Comparison of ENCODE assay signal across 20 cellular contexts in genomic region chr5:8417316-8418048, GRCh38.
"Had no signal": no experiment of that assay in that cellular context is flagged by ENCODE, and none has a peak within 500 bp of the region (broad histone marks: within the 10 kb centered on the region; RNA-seq: fewer than 3 reads in every experiment).

No MANE protein-coding gene starts in this region.

- DNase-seq: activated B cell treated with CpG ODN at 0.5 μM for 24 hours; activated CD4-positive, alpha-beta memory T cell treated with anti-CD3 and anti-CD28 coated beads for 36 hours; activated CD4-positive, alpha-beta T cell treated with anti-CD3 and anti-CD28 coated beads for 36 hours; activated CD8-positive, alpha-beta memory T cell treated with anti-CD3 and anti-CD28 coated beads, Interleukin-2, amount 10 ng/mL, durations not matched to agents 7 days and 5 days; activated effector memory CD4-positive, alpha-beta T cell treated with anti-CD3 and anti-CD28 coated beads, Interleukin-2, amount 50 U/mL, for 16 hours; activated naive CD4-positive, alpha-beta T cell treated with anti-CD3 and anti-CD28 coated beads, Interleukin-2, amount 10 ng/mL, durations not matched to agents 7 days and 5 days; activated T-cell treated with anti-CD3 and anti-CD28 coated beads for 4 hours; amygdala; cortex of kidney; erythroblast; kidney; spleen; stimulated activated CD4-positive, alpha-beta T cell treated with anti-CD3 and anti-CD28 coated beads, Interleukin-4, amount 100 ng/mL, for 1 hour; stimulated activated naive CD4-positive, alpha-beta T cell treated with Interleukin-2 at 50 U/mL for 16 hours; T-helper 9 cell; upper lobe of left lung had no signal

- H3K4me1 ChIP-seq: foreskin keratinocyte, spleen, upper lobe of left lung had no signal

- H3K9me3 ChIP-seq: spleen, thoracic aorta, upper lobe of left lung had no signal

- H3K27me3 Mint-ChIP-seq: activated B cell treated with CpG ODN at 0.5 μM for 24 hours; activated CD4-positive, alpha-beta memory T cell treated with anti-CD3 and anti-CD28 coated beads for 36 hours; activated CD8-positive, alpha-beta memory T cell treated with anti-CD3 and anti-CD28 coated beads, Interleukin-2, amount 10 ng/mL, durations not matched to agents 7 days and 5 days; activated naive CD4-positive, alpha-beta T cell treated with anti-CD3 and anti-CD28 coated beads, Interleukin-2, amount 10 ng/mL, durations not matched to agents 7 days and 5 days had no signal

- H3K27ac Mint-ChIP-seq: activated B cell treated with CpG ODN at 0.5 μM for 24 hours; activated CD4-positive, alpha-beta memory T cell treated with anti-CD3 and anti-CD28 coated beads for 36 hours; activated CD4-positive, alpha-beta T cell treated with anti-CD3 and anti-CD28 coated beads for 36 hours; activated CD8-positive, alpha-beta memory T cell treated with anti-CD3 and anti-CD28 coated beads, Interleukin-2, amount 10 ng/mL, durations not matched to agents 7 days and 5 days; activated naive CD4-positive, alpha-beta T cell treated with anti-CD3 and anti-CD28 coated beads, Interleukin-2, amount 10 ng/mL, durations not matched to agents 7 days and 5 days; nephron had no signal

- H3K27me3 ChIP-seq: foreskin keratinocyte, spleen, upper lobe of left lung had no signal

- ATAC-seq: activated CD4-positive, alpha-beta T cell treated with anti-CD3 and anti-CD28 coated beads for 36 hours; activated CD8-positive, alpha-beta memory T cell treated with anti-CD3 and anti-CD28 coated beads, Interleukin-2, amount 10 ng/mL, durations not matched to agents 7 days and 5 days; foreskin keratinocyte; left lobe of liver had no signal

- H3K36me3 Mint-ChIP-seq: activated CD4-positive, alpha-beta memory T cell treated with anti-CD3 and anti-CD28 coated beads for 36 hours; activated CD8-positive, alpha-beta memory T cell treated with anti-CD3 and anti-CD28 coated beads, Interleukin-2, amount 10 ng/mL, durations not matched to agents 7 days and 5 days; activated naive CD4-positive, alpha-beta T cell treated with anti-CD3 and anti-CD28 coated beads, Interleukin-2, amount 10 ng/mL, durations not matched to agents 7 days and 5 days had no signal

- H3K4me3 Mint-ChIP-seq: activated B cell treated with CpG ODN at 0.5 μM for 24 hours; activated CD4-positive, alpha-beta memory T cell treated with anti-CD3 and anti-CD28 coated beads for 36 hours; activated CD4-positive, alpha-beta T cell treated with anti-CD3 and anti-CD28 coated beads for 36 hours; activated CD8-positive, alpha-beta memory T cell treated with anti-CD3 and anti-CD28 coated beads, Interleukin-2, amount 10 ng/mL, durations not matched to agents 7 days and 5 days; activated naive CD4-positive, alpha-beta T cell treated with anti-CD3 and anti-CD28 coated beads, Interleukin-2, amount 10 ng/mL, durations not matched to agents 7 days and 5 days; nephron had no signal

- H3K27ac ChIP-seq: foreskin keratinocyte, spleen, thoracic aorta, upper lobe of left lung had no signal

- H3K4me1 Mint-ChIP-seq: activated B cell treated with CpG ODN at 0.5 μM for 24 hours; activated CD4-positive, alpha-beta T cell treated with anti-CD3 and anti-CD28 coated beads for 36 hours; activated CD8-positive, alpha-beta memory T cell treated with anti-CD3 and anti-CD28 coated beads, Interleukin-2, amount 10 ng/mL, durations not matched to agents 7 days and 5 days; activated naive CD4-positive, alpha-beta T cell treated with anti-CD3 and anti-CD28 coated beads, Interleukin-2, amount 10 ng/mL, durations not matched to agents 7 days and 5 days; nephron had no signal

- H3K36me3 ChIP-seq: spleen, thoracic aorta, upper lobe of left lung had no signal

- H3K4me3 ChIP-seq: spleen, thoracic aorta, upper lobe of left lung had no signal

- H3K9me3 Mint-ChIP-seq: activated B cell treated with CpG ODN at 0.5 μM for 24 hours; activated CD4-positive, alpha-beta memory T cell treated with anti-CD3 and anti-CD28 coated beads for 36 hours; nephron had no signal
